Comparison of ENCODE assay signal across 24 cellular contexts in the genomic region with DNA sequence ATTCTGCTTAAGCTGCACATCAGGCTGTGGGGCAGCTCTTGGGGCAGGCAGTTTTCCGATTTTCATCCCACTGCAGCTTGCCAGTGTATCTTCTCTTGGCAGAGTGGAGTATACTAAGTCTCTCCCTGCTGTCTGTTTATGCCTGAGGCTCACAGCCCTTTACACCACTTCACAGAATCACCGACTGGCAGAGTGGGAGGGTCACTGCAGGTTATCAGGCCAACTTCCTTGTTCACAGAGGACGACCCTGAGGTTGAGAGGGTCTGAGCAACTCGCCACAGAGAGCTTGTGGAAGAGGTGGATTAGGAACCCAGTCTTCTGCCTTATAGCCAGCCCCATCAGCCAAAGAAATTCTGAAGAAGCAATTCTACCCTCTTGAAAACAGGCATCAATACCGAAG.
"Had no signal": no experiment of that assay in that cellular context is flagged by ENCODE, and none has a peak within 500 bp of the region (broad histone marks: within the 10 kb centered on the region; RNA-seq: fewer than 3 reads in every experiment).

No MANE protein-coding gene starts in this region.

- H3K36me3 Mint-ChIP-seq: activated naive CD4-positive, alpha-beta T cell treated with anti-CD3 and anti-CD28 coated beads, Interleukin-2, amount 50 U/mL, for 72 hours; natural killer cell; T-cell had no signal

- H3K27me3 Mint-ChIP-seq: dendritic cell treated with granulocyte-macrophage colony-stimulating factor and Interleukin-4, amounts not matched to agents 40 ng/mL and 50 ng/mL, for 4 days had no signal

- H3K27me3 ChIP-seq: adrenal gland, breast epithelium, esophagus muscularis mucosa, heart right ventricle, thyroid gland had no signal

- DNase-seq: activated CD4-positive, alpha-beta T cell treated with anti-CD3 and anti-CD28 coated beads for 1 hour; activated CD4-positive, alpha-beta T cell treated with anti-CD3 and anti-CD28 coated beads, Interleukin-2, amount 50 U/mL, for 4 hours; activated gamma-delta T cell treated with Interleukin-2 at 50 U/mL for 16 hours; activated T-cell treated with anti-CD3 and anti-CD28 coated beads for 4 hours; adrenal gland; effector CD8-positive, alpha-beta T cell; heart right ventricle; immature natural killer cell; natural killer cell; stimulated activated CD4-positive, alpha-beta T cell treated with anti-CD3 and anti-CD28 coated beads, Interleukin-12 subunit alpha, Interleukin-12 subunit beta, amount 100 ng/mL, for 4 hours; stimulated activated CD4-positive, alpha-beta T cell treated with anti-CD3 and anti-CD28 coated beads, Interleukin-1b, Interleukin-23, amount 100 ng/mL, for 48 hours; stimulated activated CD8-positive, alpha-beta memory T cell treated with anti-CD3 and anti-CD28 coated beads, Interleukin-4, amount 100 ng/mL, for 48 hours; stimulated activated naive CD4-positive, alpha-beta T cell; T-cell; thyroid gland; WERI-Rb-1 had no signal

- H3K9me3 ChIP-seq: adrenal gland, breast epithelium, esophagus muscularis mucosa, heart right ventricle, thyroid gland had no signal

- H3K27ac Mint-ChIP-seq: activated T-helper 1 cell treated with anti-CD3 and anti-CD28 coated beads, Interleukin-12 subunit alpha, Interleukin-12 subunit beta, Interleukin-2, Interleukin-4 antibody, amounts not matched to agents 30 ng/mL and 10 ng/mL and 1 ng/mL, durations not matched to agents 14 hours and 24 hours and 36 hours; dendritic cell treated with granulocyte-macrophage colony-stimulating factor and Interleukin-4, amounts not matched to agents 40 ng/mL and 50 ng/mL, for 4 days; immature natural killer cell; natural killer cell; T-cell had no signal

- H2AFZ ChIP-seq: parathyroid adenoma had no signal

- H3K9ac ChIP-seq: parathyroid adenoma had no signal

- H3K9me3 Mint-ChIP-seq: activated naive CD4-positive, alpha-beta T cell treated with anti-CD3 and anti-CD28 coated beads, Interleukin-2, amount 50 U/mL, for 72 hours; activated T-helper 1 cell treated with anti-CD3 and anti-CD28 coated beads, Interleukin-12 subunit alpha, Interleukin-12 subunit beta, Interleukin-2, Interleukin-4 antibody, amounts not matched to agents 30 ng/mL and 10 ng/mL and 1 ng/mL, durations not matched to agents 14 hours and 24 hours and 36 hours; dendritic cell treated with granulocyte-macrophage colony-stimulating factor and Interleukin-4, amounts not matched to agents 40 ng/mL and 50 ng/mL, for 4 days; immature natural killer cell; natural killer cell; T-cell had no signal

- H3K4me3 Mint-ChIP-seq: activated T-helper 1 cell treated with anti-CD3 and anti-CD28 coated beads, Interleukin-12 subunit alpha, Interleukin-12 subunit beta, Interleukin-2, Interleukin-4 antibody, amounts not matched to agents 30 ng/mL and 10 ng/mL and 1 ng/mL, durations not matched to agents 14 hours and 24 hours and 36 hours; dendritic cell treated with granulocyte-macrophage colony-stimulating factor and Interleukin-4, amounts not matched to agents 40 ng/mL and 50 ng/mL, for 4 days; immature natural killer cell; natural killer cell; T-cell had no signal

- H3K27ac ChIP-seq: adrenal gland, breast epithelium, esophagus muscularis mucosa, heart right ventricle, parathyroid adenoma, WERI-Rb-1 had no signal

- H3K36me3 ChIP-seq: adrenal gland, breast epithelium, esophagus muscularis mucosa, heart right ventricle, thyroid gland, WERI-Rb-1 had no signal

- H3K4me1 Mint-ChIP-seq: immature natural killer cell, natural killer cell, T-cell had no signal

- H3K4me3 ChIP-seq: adrenal gland, breast epithelium, esophagus muscularis mucosa, heart right ventricle, thyroid gland had no signal

- H3K4me1 ChIP-seq: adrenal gland, breast epithelium, esophagus muscularis mucosa, heart right ventricle, parathyroid adenoma had no signal

- H3K79me2 ChIP-seq: parathyroid adenoma had no signal

- ATAC-seq: activated naive CD4-positive, alpha-beta T cell treated with anti-CD3 and anti-CD28 coated beads, Interleukin-2, amount 50 U/mL, for 72 hours; natural killer cell; T-cell had no signal

- FAIRE-seq: astrocyte, endothelial cell of umbilical vein had no signal
